Comparison of ENCODE assay signal across 29 cellular contexts in the genomic region with DNA sequence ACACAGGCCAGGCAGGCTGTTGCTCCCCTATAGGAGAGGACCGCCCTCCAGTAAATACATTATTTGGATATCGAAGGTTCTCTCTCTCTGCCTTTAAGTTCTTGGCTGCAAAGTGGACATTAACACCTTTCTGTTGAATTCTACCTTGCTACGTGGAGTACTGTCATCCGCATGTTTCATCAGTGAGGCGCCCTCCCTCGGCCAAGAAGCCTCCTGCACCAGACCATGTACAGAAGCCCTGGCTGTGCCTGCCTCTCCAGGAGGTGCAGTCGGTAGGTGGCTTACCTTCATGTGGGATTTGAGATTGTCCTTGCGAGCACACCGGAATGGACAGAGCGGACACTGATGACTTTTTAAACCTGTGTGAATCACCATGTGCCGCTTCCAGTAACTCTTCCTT. TPM values are rescaled to one million over a fixed set of nuclear protein-coding genes. Genes with fewer than 3 reads are reported as not detected.
DNase-seq lines count a peak whose midpoint lies in the region; ATAC-seq and TF ChIP-seq lines count a peak whose summit lies in the region.
"Had no signal": no experiment of that assay in that cellular context is flagged by ENCODE, and none has a peak within 500 bp of the region (broad histone marks: within the 10 kb centered on the region; RNA-seq: fewer than 3 reads in every experiment).

No MANE protein-coding gene starts in this region.

- no CpG with 5 or more reads among the region's 11 CpGs for WGBS in trophoblast cell (ENCODE audit: extremely low coverage, insufficient coverage, insufficient read length)

- H3K36me3 ChIP-seq in OCI-LY1 (ENCODE audit: insufficient read depth, low read length), result peaks cover 12% of the 10 kb centered on the region; the same call in 1 of the 2 replicates
- peaks cover 8 to 9% of the 10 kb centered on the region in 2 experiments for H3K36me3 ChIP-seq in trophoblast cell (ENCODE audit: control insufficient read depth in 1 of 2, insufficient read depth in 2 of 2, low read length in 2 of 2)

- no peak overlapping the region for H2BK5ac ChIP-seq in trophoblast cell (ENCODE audit: low read depth, low read length, poor library complexity)

- no peaks in the 10 kb centered on the region; the same call in 1 of the 2 replicates for H3F3A ChIP-seq in OCI-LY1 (ENCODE audit: insufficient read depth, low read length)

- H3K9me2 ChIP-seq in OCI-LY1 (ENCODE audit: low read depth, low read length), result no peaks in the 10 kb centered on the region

- H3K79me1 ChIP-seq in trophoblast cell (ENCODE audit: low read length), result no peaks in the 10 kb centered on the region

- H3K27ac ChIP-seq in OCI-LY1 (ENCODE audit: low read depth, low read length, poor library complexity, severe bottlenecking), result peak overlapping the region; percentile 73
- H3K27ac ChIP-seq in trophoblast cell (ENCODE audit: low read depth, low read length), result no peak overlapping the region
- H3K27ac ChIP-seq: gastroesophageal sphincter, tibial artery had no signal

- H4K91ac ChIP-seq in trophoblast cell (ENCODE audit: low read depth, low read length), result no peak overlapping the region

- H3K79me2 ChIP-seq in OCI-LY1 (ENCODE audit: insufficient read depth, low read length) (peaks cover 5% of the 10 kb centered on the region; the same call in 1 of the 2 replicates), trophoblast cell (ENCODE audit: control insufficient read depth, insufficient read depth, low read length, poor library complexity) (no peaks in the 10 kb centered on the region)

- peak; percentile 76 for TF ChIP-seq CTCF in OCI-LY1 (IDR thresholded peaks at IDR 0.05; ENCODE audit: low read length)

- no peak overlapping the region for H3K23ac ChIP-seq in trophoblast cell (ENCODE audit: low read length)

- H3K18ac ChIP-seq in trophoblast cell (ENCODE audit: low read length), result no peak overlapping the region

- H2BK120ac ChIP-seq in trophoblast cell (ENCODE audit: insufficient read depth, low read length, poor library complexity), result no peak overlapping the region

- no peak overlapping the region for H3K14ac ChIP-seq in trophoblast cell (ENCODE audit: low read length)

- no peak overlapping the region for H4K12ac ChIP-seq in trophoblast cell (ENCODE audit: low read depth, low read length)

- no peak overlapping the region for H2AK5ac ChIP-seq in trophoblast cell (ENCODE audit: low read length)

- DNase-seq in NCI-H82 (lab: John Stamatoyannopoulos, UW) (peak; percentile 33), NCI-H82 treated with DMSO at 0.1 percent for 48 hours (lab: John Stamatoyannopoulos, UW; ENCODE audit: unreplicated experiment) (no peak), erythroblast (lab: John Stamatoyannopoulos, UW) (peak; percentile 4 to 8), trophoblast cell (peak; percentile 46 to 52)
- DNase-seq: 8988T; activated CD4-positive, alpha-beta T cell treated with anti-CD3 and anti-CD28 coated beads for 1 hour; activated CD8-positive, alpha-beta T cell treated with anti-CD3 and anti-CD28 coated beads for 36 hours; activated effector memory CD4-positive, alpha-beta T cell treated with anti-CD3 and anti-CD28 coated beads, Interleukin-2, amount 50 U/mL, for 16 hours; CD8-positive, alpha-beta memory T cell; DMS153; effector memory CD4-positive, alpha-beta T cell; GF-D8; hypothalamus; MM.1S; mucosa of descending colon; NCI-H1417 treated with DMSO at 0.1 percent for 48 hours; NCI-H510A; SIG-M5; stimulated activated naive CD8-positive, alpha-beta T cell treated with anti-CD3 and anti-CD28 coated beads, Interleukin-15, amount 100 ng/mL, for 72 hours; T-cell; tibial artery had no signal

- H3K9me3 ChIP-seq in OCI-LY1 (ENCODE audit: low read length), result no peaks in the 10 kb centered on the region
- H3K9me3 ChIP-seq in trophoblast cell (ENCODE audit: insufficient read depth, low read depth, low read length), result no peaks in the 10 kb centered on the region
- H3K9me3 ChIP-seq: gastroesophageal sphincter, mucosa of descending colon, tibial artery had no signal

- no peaks in the 10 kb centered on the region for H4K20me1 ChIP-seq in OCI-LY1 (ENCODE audit: insufficient read depth, low read length)

- H2AFZ ChIP-seq in OCI-LY1 (ENCODE audit: low read length) (no peak overlapping the region), trophoblast cell (ENCODE audit: insufficient read depth, low read length, poor library complexity) (no peak overlapping the region)

- no peak overlapping the region for H3K4ac ChIP-seq in trophoblast cell (ENCODE audit: low read depth, low read length)

- H3K4me2 ChIP-seq in OCI-LY1 (ENCODE audit: low read length), result no peak overlapping the region
- no peak overlapping the region for H3K4me2 ChIP-seq in trophoblast cell (ENCODE audit: low read length)

- no peak overlapping the region for H3K4me3 ChIP-seq in OCI-LY1 (ENCODE audit: low read depth, low read length, poor library complexity, severe bottlenecking)
- H3K4me3 ChIP-seq in trophoblast cell (ENCODE audit: low read depth, low read length), result no peak overlapping the region
- H3K4me3 ChIP-seq: gastroesophageal sphincter, mucosa of descending colon, tibial artery had no signal

- H3K4me1 ChIP-seq in OCI-LY1 (ENCODE audit: insufficient read depth, low read length, severe bottlenecking), result peaks cover 63% of the 10 kb centered on the region
- no peaks in the 10 kb centered on the region for H3K4me1 ChIP-seq in trophoblast cell (ENCODE audit: control insufficient read depth in 1 of 2, insufficient read depth in 2 of 2, low read length in 2 of 2)

- TF ChIP-seq POLR2A in erythroblast (IDR thresholded peaks at IDR 0.05; ENCODE audit: low read length), result no peak

- ATAC-seq in GM18868 (IDR thresholded peaks at IDR 0.05; ENCODE audit: unreplicated experiment) (no peak), SK-N-SH treated with all-trans-retinoic acid at 6 μM for 48 hours (no peak), HG02678 (IDR thresholded peaks at IDR 0.05; ENCODE audit: unreplicated experiment) (no peak)
- ATAC-seq: activated CD8-positive, alpha-beta T cell treated with anti-CD3 and anti-CD28 coated beads for 36 hours; gastroesophageal sphincter; HCT116; mucosa of descending colon; Panc1; sciatic nerve; stimulated activated naive CD8-positive, alpha-beta T cell treated with anti-CD3 and anti-CD28 coated beads, Interleukin-15, amount 100 ng/mL, for 72 hours; T-cell had no signal

- H3K9ac ChIP-seq in OCI-LY1 (ENCODE audit: low read length), result no peak overlapping the region
- no peak overlapping the region for H3K9ac ChIP-seq in trophoblast cell (ENCODE audit: low read length)

- H3K27me3 ChIP-seq in OCI-LY1 (ENCODE audit: insufficient read depth, low read length) (no peaks in the 10 kb centered on the region), trophoblast cell (ENCODE audit: insufficient read depth, low read length) (no peaks in the 10 kb centered on the region)
- H3K27me3 ChIP-seq: gastroesophageal sphincter, tibial artery had no signal

- no peak overlapping the region for H2BK12ac ChIP-seq in trophoblast cell (ENCODE audit: low read length)

- no peak overlapping the region for H4K8ac ChIP-seq in trophoblast cell (ENCODE audit: low read depth, low read length)

TF ChIP-seq in SK-N-SH treated with all-trans-retinoic acid at 6 μM for 48 hours, 23 proteins besides CTCF, POLR2A, EP300 and RAD21:
- TF ChIP-seq ZFP3 (CRISPR knock-in tag; IDR thresholded peaks at IDR 0.05), result no peak
- no peak for TF ChIP-seq ISL1 (CRISPR knock-in tag; IDR thresholded peaks at IDR 0.05)

RNA-seq across cellular contexts. Expression of a gene that starts 46.7 kb away (rescaled TPM):
- 9.7 and 10.8 TPM in 2 replicates for polyA plus RNA-seq in trophoblast cell (2013)
